Comparison of ENCODE assay signal across 13 cellular contexts in genomic region chr2:105801961-105802360, GRCh38. TPM values are rescaled to one million over a fixed set of nuclear protein-coding genes. Genes with fewer than 3 reads are reported as not detected.
DNase-seq lines count a peak whose midpoint lies in the region; ATAC-seq and TF ChIP-seq lines count a peak whose summit lies in the region.
"Had no signal": no experiment of that assay in that cellular context is flagged by ENCODE, and none has a peak within 500 bp of the region (broad histone marks: within the 10 kb centered on the region; RNA-seq: fewer than 3 reads in every experiment).

No MANE protein-coding gene starts in this region.

- TF ChIP-seq POLR2A in NB4 (IDR thresholded peaks at IDR 0.05; ENCODE audit: extremely low read depth, insufficient read length) = no peak

- no peak overlapping the region for H3K4me3 Mint-ChIP-seq in activated naive CD4-positive, alpha-beta T cell treated with anti-CD3 and anti-CD28 coated beads, Interleukin-2, amount 10 ng/mL, durations not matched to agents 7 days and 5 days
- H3K4me3 Mint-ChIP-seq in activated naive CD8-positive, alpha-beta T cell treated with anti-CD3 and anti-CD28 coated beads for 36 hours = peak overlapping the region; percentile 40
- H3K4me3 Mint-ChIP-seq in stimulated activated effector memory CD8-positive, alpha-beta T cell treated with anti-CD3 and anti-CD28 coated beads, Interleukin-12 subunit alpha, Interleukin-12 subunit beta, amount 100 ng/mL, for 72 hours = peak overlapping the region; percentile 50
- H3K4me3 Mint-ChIP-seq: H9 had no signal

- CTCF ChIA-PET in activated naive CD4-positive, alpha-beta T cell treated with anti-CD3 and anti-CD28 coated beads, Interleukin-2, amount 10 ng/mL, durations not matched to agents 7 days and 5 days (lab: Charles Lee) = interaction anchor here (1.1 to 1.4 kb wide), 2 partner anchors 10 to 15 kb away, joined by 3 to 4 read pairs; no protein-coding TSS in a partner anchor

- peak overlapping the region; percentile 53 for H3K4me3 ChIP-seq in NB4 (ENCODE audit: low read depth, low read length)

- H3K4me1 Mint-ChIP-seq in activated naive CD4-positive, alpha-beta T cell treated with anti-CD3 and anti-CD28 coated beads, Interleukin-2, amount 10 ng/mL, durations not matched to agents 7 days and 5 days = peaks cover 88% of the 10 kb centered on the region
- peaks cover 98% of the 10 kb centered on the region for H3K4me1 Mint-ChIP-seq in activated naive CD8-positive, alpha-beta T cell treated with anti-CD3 and anti-CD28 coated beads for 36 hours
- peaks cover 93% of the 10 kb centered on the region for H3K4me1 Mint-ChIP-seq in stimulated activated effector memory CD8-positive, alpha-beta T cell treated with anti-CD3 and anti-CD28 coated beads, Interleukin-12 subunit alpha, Interleukin-12 subunit beta, amount 100 ng/mL, for 72 hours

- no peak for DNase-seq in activated naive CD4-positive, alpha-beta T cell treated with anti-CD3 and anti-CD28 coated beads, Interleukin-2, amount 10 ng/mL, durations not matched to agents 7 days and 5 days
- no peak for DNase-seq in activated naive CD4-positive, alpha-beta T cell (lab: John Stamatoyannopoulos, UW)
- no peak for DNase-seq in NB4 (ENCODE audit: low read depth)
- DNase-seq in activated naive CD8-positive, alpha-beta T cell treated with anti-CD3 and anti-CD28 coated beads for 36 hours = no peak
- no peak for DNase-seq in stimulated activated effector memory CD8-positive, alpha-beta T cell treated with anti-CD3 and anti-CD28 coated beads, Interleukin-12 subunit alpha, Interleukin-12 subunit beta, amount 100 ng/mL, for 72 hours (ENCODE audit: low spot score in 2 of 2)
- DNase-seq in NCI-H1694 (lab: John Stamatoyannopoulos, UW) = no peak
- no peak for DNase-seq in NCI-H2107 (lab: John Stamatoyannopoulos, UW)
- DNase-seq in T-helper 9 cell = no peak
- DNase-seq: DND-41, H9, midbrain, NCI-H1105, NCI-H446 had no signal

- H3K27me3 Mint-ChIP-seq in activated naive CD4-positive, alpha-beta T cell treated with anti-CD3 and anti-CD28 coated beads, Interleukin-2, amount 10 ng/mL, durations not matched to agents 7 days and 5 days = no peaks in the 10 kb centered on the region
- H3K27me3 Mint-ChIP-seq in activated naive CD8-positive, alpha-beta T cell treated with anti-CD3 and anti-CD28 coated beads for 36 hours = no peaks in the 10 kb centered on the region

- no peak for TF ChIP-seq CTCF in NB4 (IDR thresholded peaks at IDR 0.05; ENCODE audit: low read depth, low read length)

- H3K9me3 Mint-ChIP-seq in activated naive CD4-positive, alpha-beta T cell treated with anti-CD3 and anti-CD28 coated beads, Interleukin-2, amount 10 ng/mL, durations not matched to agents 7 days and 5 days = no peaks in the 10 kb centered on the region
- peaks cover 6% of the 10 kb centered on the region for H3K9me3 Mint-ChIP-seq in activated naive CD8-positive, alpha-beta T cell treated with anti-CD3 and anti-CD28 coated beads for 36 hours
- no peaks in the 10 kb centered on the region for H3K9me3 Mint-ChIP-seq in stimulated activated effector memory CD8-positive, alpha-beta T cell treated with anti-CD3 and anti-CD28 coated beads, Interleukin-12 subunit alpha, Interleukin-12 subunit beta, amount 100 ng/mL, for 72 hours
- H3K9me3 Mint-ChIP-seq: H9 had no signal

- no peak for ATAC-seq in stimulated activated effector memory CD8-positive, alpha-beta T cell treated with anti-CD3 and anti-CD28 coated beads, Interleukin-12 subunit alpha, Interleukin-12 subunit beta, amount 100 ng/mL, for 72 hours

- H3K36me3 Mint-ChIP-seq in activated naive CD4-positive, alpha-beta T cell treated with anti-CD3 and anti-CD28 coated beads, Interleukin-2, amount 10 ng/mL, durations not matched to agents 7 days and 5 days = peaks cover 61% of the 10 kb centered on the region
- H3K36me3 Mint-ChIP-seq in activated naive CD8-positive, alpha-beta T cell treated with anti-CD3 and anti-CD28 coated beads for 36 hours = peaks cover 74% of the 10 kb centered on the region
- H3K36me3 Mint-ChIP-seq in stimulated activated effector memory CD8-positive, alpha-beta T cell treated with anti-CD3 and anti-CD28 coated beads, Interleukin-12 subunit alpha, Interleukin-12 subunit beta, amount 100 ng/mL, for 72 hours = peaks cover 50% of the 10 kb centered on the region

- peak overlapping the region; percentile 98 for H3K27ac Mint-ChIP-seq in activated naive CD4-positive, alpha-beta T cell treated with anti-CD3 and anti-CD28 coated beads, Interleukin-2, amount 10 ng/mL, durations not matched to agents 7 days and 5 days
- peak overlapping the region; percentile 92 for H3K27ac Mint-ChIP-seq in activated naive CD8-positive, alpha-beta T cell treated with anti-CD3 and anti-CD28 coated beads for 36 hours
- H3K27ac Mint-ChIP-seq in stimulated activated effector memory CD8-positive, alpha-beta T cell treated with anti-CD3 and anti-CD28 coated beads, Interleukin-12 subunit alpha, Interleukin-12 subunit beta, amount 100 ng/mL, for 72 hours = peak overlapping the region; percentile 85
- H3K27ac Mint-ChIP-seq: H9 had no signal

RNA-seq across cellular contexts. Expression of gene NCK2, which starts 57.2 kb away (rescaled TPM):
- total RNA-seq in activated naive CD8-positive, alpha-beta T cell treated with anti-CD3 and anti-CD28 coated beads for 36 hours = 10 to 100 TPM; 76.1 to 78.1 TPM
